Comparison of ENCODE assay signal across 8 cellular contexts in the genomic region with DNA sequence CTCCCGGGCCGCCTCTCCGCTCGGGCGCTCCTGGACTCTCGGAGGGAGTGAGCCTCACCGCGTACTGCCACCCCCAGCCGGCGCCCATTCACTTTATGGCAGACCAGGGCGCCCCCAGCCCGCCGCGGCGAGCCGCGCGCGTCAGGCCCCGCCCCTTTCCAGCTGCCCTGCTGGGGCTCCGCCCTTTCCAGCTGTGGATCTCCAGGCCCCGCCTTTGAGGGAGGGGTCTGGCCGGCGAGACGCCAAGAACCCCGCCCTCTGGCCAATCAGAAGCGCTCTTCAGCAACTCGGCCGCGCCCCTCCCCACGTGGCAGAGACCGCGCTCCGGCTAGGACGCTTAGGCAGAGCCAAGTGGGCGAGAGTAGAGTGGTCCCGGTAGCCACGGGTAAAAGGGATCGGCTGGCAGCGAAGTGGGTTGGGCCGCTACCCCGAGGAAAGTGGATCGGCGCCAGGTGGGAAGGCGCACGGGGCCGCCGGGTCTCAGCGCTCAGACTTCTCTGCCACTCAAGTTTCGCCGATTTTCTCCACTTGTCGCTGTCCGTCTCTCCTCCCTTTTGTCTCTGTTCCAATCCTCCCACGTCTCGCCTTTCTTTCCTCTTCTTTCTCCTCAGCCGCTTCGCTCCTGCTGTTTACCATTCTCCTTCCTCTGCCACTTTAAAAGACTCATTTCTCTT. TPM values are rescaled to one million over a fixed set of nuclear protein-coding genes. Genes with fewer than 3 reads are reported as not detected.
DNase-seq lines count a peak whose midpoint lies in the region; ATAC-seq and TF ChIP-seq lines count a peak whose summit lies in the region.

A gene (minus strand): TSS at position 69 of the 674 bp plus-strand sequence. CDS start 9,432 bp downstream, outside the sequence.

- H3K9ac ChIP-seq in liver (ENCODE audit: low read depth in 1 of 2, low read length in 2 of 2) = no peak within 1 kb of the TSS

- intact Hi-C loops in dendritic cell treated with granulocyte-macrophage colony-stimulating factor and Interleukin-4, amounts not matched to agents 40 ng/mL and 50 ng/mL, for 4 days (cut with micrococcal nuclease) = loop anchor here (10.0 kb wide), 2 partner anchors 263 to 887 kb away; a partner anchor contains a TSS

- peaks cover 6 to 30% (median 20%) of the 10 kb centered on the region in 4 donors for H3K4me1 ChIP-seq in liver (ENCODE audit: control insufficient read depth in 4 of 4, insufficient read depth in 4 of 4, low read length in 3 of 4)

- H3K36me3 ChIP-seq in liver (ENCODE audit: control insufficient read depth in 4 of 4, insufficient read depth in 3 of 4, low read depth in 1 of 4, low read length in 3 of 4) = no peaks in the 10 kb centered on the region

- H3K4me1 Mint-ChIP-seq in dendritic cell treated with granulocyte-macrophage colony-stimulating factor and Interleukin-4, amounts not matched to agents 40 ng/mL and 50 ng/mL, for 4 days (ENCODE audit: low read depth) = peaks cover 31% of the 10 kb centered on the region

- H3K9me3 Mint-ChIP-seq in dendritic cell treated with granulocyte-macrophage colony-stimulating factor and Interleukin-4, amounts not matched to agents 40 ng/mL and 50 ng/mL, for 4 days = no peaks in the 10 kb centered on the region

- no peaks in the 10 kb centered on the region for H3K27me3 ChIP-seq in liver (ENCODE audit: control insufficient read depth in 4 of 4, insufficient read depth in 4 of 4, low read length in 3 of 4)

- DNase-seq in GM12865 (ENCODE audit: low read depth) (peak; percentile 89), NCI-H2171 treated with DMSO at 0.1 percent for 48 hours (lab: John Stamatoyannopoulos, UW) (peak; percentile 43)
- DNase-seq in activated CD4-positive, alpha-beta T cell treated with anti-CD3 and anti-CD28 coated beads, Interleukin-2, amount 50 U/mL, for 24 hours (ENCODE audit: low read depth in 1 of 2, low spot score in 1 of 2) = peak; percentile 71 to 90
- peak; percentile 91 to 94 for DNase-seq in stimulated activated CD4-positive, alpha-beta T cell treated with anti-CD3 and anti-CD28 coated beads, Interleukin-2, amount 100 ng/mL, for 24 hours

- no peak within 1 kb of the TSS for H3K27ac ChIP-seq in liver (ENCODE audit: low read depth in 1 of 2, low read length in 2 of 2)

- no peaks in the 10 kb centered on the region for H3K9me3 ChIP-seq in liver (ENCODE audit: control insufficient read depth in 4 of 4, low read length in 3 of 4)

- no peak for TF ChIP-seq RAD21 in liver (IDR thresholded peaks at IDR 0.05)

- peak within 1 kb of the TSS; percentile 48 for H3K27ac Mint-ChIP-seq in dendritic cell treated with granulocyte-macrophage colony-stimulating factor and Interleukin-4, amounts not matched to agents 40 ng/mL and 50 ng/mL, for 4 days

- peak within 1 kb of the TSS; percentile 80 for H3K4me3 Mint-ChIP-seq in dendritic cell treated with granulocyte-macrophage colony-stimulating factor and Interleukin-4, amounts not matched to agents 40 ng/mL and 50 ng/mL, for 4 days

- H3K27me3 Mint-ChIP-seq in dendritic cell treated with granulocyte-macrophage colony-stimulating factor and Interleukin-4, amounts not matched to agents 40 ng/mL and 50 ng/mL, for 4 days = peaks cover 57% of the 10 kb centered on the region

- no peak for TF ChIP-seq CTCF in GM12865 (IDR thresholded peaks at IDR 0.05; ENCODE audit: insufficient read depth, low read depth, low read length, missing control alignments)
- no peak for TF ChIP-seq CTCF in liver (IDR thresholded peaks at IDR 0.05; ENCODE audit: low read depth, low read length, missing input control)

- ATAC-seq in HG02759 (IDR thresholded peaks at IDR 0.05; ENCODE audit: unreplicated experiment) = peak; percentile 51
- ATAC-seq in HG02623 (IDR thresholded peaks at IDR 0.05; ENCODE audit: unreplicated experiment) = no peak

- peaks cover 7% of the 10 kb centered on the region for H3K36me3 Mint-ChIP-seq in dendritic cell treated with granulocyte-macrophage colony-stimulating factor and Interleukin-4, amounts not matched to agents 40 ng/mL and 50 ng/mL, for 4 days (ENCODE audit: low read depth)

- H3K4me3 ChIP-seq in GM12865 (ENCODE audit: low read depth, low read length) (peak within 1 kb of the TSS; percentile 56), liver (ENCODE audit: low read depth in 1 of 3, low read length in 3 of 3) (peak within 1 kb of the TSS; percentile 52 to 57 (median 56))

- 10% methylated on average over 57 of the region's 57 CpGs for WGBS in liver

TF ChIP-seq in liver, 16 proteins besides CTCF, POLR2A, EP300 and RAD21:
- peak; percentile 27 for TF ChIP-seq SP1 (IDR thresholded peaks at IDR 0.05)
- TF ChIP-seq, protein P1, sequence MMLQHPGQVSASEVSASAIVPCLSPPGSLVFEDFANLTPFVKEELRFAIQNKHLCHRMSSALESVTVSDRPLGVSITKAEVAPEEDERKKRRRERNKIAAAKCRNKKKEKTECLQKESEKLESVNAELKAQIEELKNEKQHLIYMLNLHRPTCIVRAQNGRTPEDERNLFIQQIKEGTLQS (IDR thresholded peaks at IDR 0.05) = no peak
- TF ChIP-seq TAF1 (conservative IDR thresholded peaks at IDR 0.05) = no peak
- no peak for TF ChIP-seq JUND (IDR thresholded peaks at IDR 0.05)
- no peak for TF ChIP-seq HNF4A (conservative IDR thresholded peaks at IDR 0.05)
- TF ChIP-seq, protein P2, sequence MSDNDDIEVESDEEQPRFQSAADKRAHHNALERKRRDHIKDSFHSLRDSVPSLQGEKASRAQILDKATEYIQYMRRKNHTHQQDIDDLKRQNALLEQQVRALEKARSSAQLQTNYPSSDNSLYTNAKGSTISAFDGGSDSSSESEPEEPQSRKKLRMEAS (IDR thresholded peaks at IDR 0.05) = peak; percentile 16
- no peak for TF ChIP-seq HNF4G (IDR thresholded peaks at IDR 0.05)
- TF ChIP-seq YY1 (IDR thresholded peaks at IDR 0.05) = no peak
- no peak for TF ChIP-seq NR2F2 (IDR thresholded peaks at IDR 0.05)
TF ChIP-seq in liver: peak in this region for 2.

RNA-seq across cellular contexts. Expression of the gene that starts here (rescaled TPM):
- not detected for total RNA-seq in liver
- polyA plus RNA-seq in liver = not detected
